Comparison of ENCODE assay signal across 27 cellular contexts in the genomic region with DNA sequence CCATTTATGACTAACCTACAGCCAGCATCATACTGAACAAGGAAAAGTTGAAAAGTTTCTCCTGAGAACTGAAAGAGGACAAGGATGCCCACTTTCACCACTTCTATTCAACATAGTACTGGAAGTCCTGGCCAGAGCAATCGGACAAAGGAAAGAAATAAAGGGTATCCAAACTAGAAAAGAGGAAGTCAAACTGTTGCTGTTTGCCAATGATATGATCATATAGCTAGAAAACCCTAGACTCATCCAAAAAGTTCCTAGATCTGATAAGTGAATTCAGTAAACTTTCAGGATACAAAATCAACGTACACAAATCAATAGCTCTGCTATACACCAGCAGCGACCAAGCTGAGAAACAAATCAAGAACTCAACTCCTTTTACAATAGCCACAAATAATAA.
"Had no signal": no experiment of that assay in that cellular context is flagged by ENCODE, and none has a peak within 500 bp of the region (broad histone marks: within the 10 kb centered on the region; RNA-seq: fewer than 3 reads in every experiment).

No MANE protein-coding gene starts in this region.

- ATAC-seq: left colon; left lung; mucosa of descending colon; naive thymus-derived CD4-positive, alpha-beta T cell; natural killer cell treated with Interleukin-12 subunit alpha and Interleukin-12 subunit beta and Interleukin-15 and Interleukin-18, amount 100 ng/mL, for 72 hours; right lobe of liver; stimulated activated memory B cell treated with anti-CD40 and anti-IgM and Interleukin-4, amounts not matched to agents 10 μg/mL and 1 μg/mL and 100 μg/mL, for 72 hours; stimulated activated naive CD8-positive, alpha-beta T cell treated with anti-CD3 and anti-CD28 coated beads, Interleukin-15, amount 100 ng/mL, for 72 hours had no signal

- DNase-seq: immature natural killer cell; kidney; left colon; left lung; midbrain; mucosa of descending colon; naive thymus-derived CD4-positive, alpha-beta T cell; ovary; right lobe of liver; stimulated activated CD4-positive, alpha-beta T cell treated with anti-CD3 and anti-CD28 coated beads, Interleukin-1b, Interleukin-23, amount 100 ng/mL, for 48 hours; stimulated activated CD4-positive, alpha-beta T cell treated with anti-CD3 and anti-CD28 coated beads, Interleukin-2, amount 100 ng/mL, for 48 hours; stimulated activated CD4-positive, alpha-beta T cell treated with anti-CD3 and anti-CD28 coated beads, Interleukin-4, amount 100 ng/mL, for 4 hours; stimulated activated CD8-positive, alpha-beta memory T cell treated with anti-CD3 and anti-CD28 coated beads, Interleukin-4, amount 100 ng/mL, for 48 hours; stimulated activated naive CD4-positive, alpha-beta T cell treated with Interleukin-2 at 50 U/mL for 16 hours; stimulated activated naive CD8-positive, alpha-beta T cell treated with anti-CD3 and anti-CD28 coated beads, Interleukin-15, amount 100 ng/mL, for 72 hours; substantia nigra; uterus had no signal

- H3K27ac ChIP-seq: left lung, ovary, right atrium auricular region, right lobe of liver, tibial nerve, uterus had no signal

- H3K27me3 Mint-ChIP-seq: memory B cell; naive thymus-derived CD4-positive, alpha-beta T cell; natural killer cell treated with Interleukin-12 subunit alpha and Interleukin-12 subunit beta and Interleukin-15 and Interleukin-18, amount 100 ng/mL, for 72 hours; progenitor cell of endocrine pancreas; stimulated activated memory B cell treated with anti-CD40 and anti-IgM and Interleukin-4, amounts not matched to agents 10 μg/mL and 1 μg/mL and 100 μg/mL, for 72 hours; stimulated activated naive CD8-positive, alpha-beta T cell treated with anti-CD3 and anti-CD28 coated beads, Interleukin-15, amount 100 ng/mL, for 72 hours; type B pancreatic cell had no signal

- H3K9me3 ChIP-seq: left lung, mucosa of descending colon, right lobe of liver had no signal

- H3K4me3 ChIP-seq: left lung, lung, mucosa of descending colon, ovary, right atrium auricular region, right lobe of liver, smooth muscle cell, tibial nerve, uterus had no signal

- H3K27ac Mint-ChIP-seq: immature natural killer cell; memory B cell; natural killer cell treated with Interleukin-12 subunit alpha and Interleukin-12 subunit beta and Interleukin-15 and Interleukin-18, amount 100 ng/mL, for 72 hours; progenitor cell of endocrine pancreas; stimulated activated memory B cell treated with anti-CD40 and anti-IgM and Interleukin-4, amounts not matched to agents 10 μg/mL and 1 μg/mL and 100 μg/mL, for 72 hours; type B pancreatic cell had no signal

- H3K4me1 ChIP-seq: left lung, right atrium auricular region, right lobe of liver, tibial nerve, uterus had no signal

- H3K27me3 ChIP-seq: left lung, ovary, right atrium auricular region, right lobe of liver, tibial nerve, uterus had no signal

- FAIRE-seq: islet of Langerhans, kidney had no signal

- H3K4me3 Mint-ChIP-seq: immature natural killer cell; memory B cell; naive thymus-derived CD4-positive, alpha-beta T cell; natural killer cell treated with Interleukin-12 subunit alpha and Interleukin-12 subunit beta and Interleukin-15 and Interleukin-18, amount 100 ng/mL, for 72 hours; stimulated activated memory B cell treated with anti-CD40 and anti-IgM and Interleukin-4, amounts not matched to agents 10 μg/mL and 1 μg/mL and 100 μg/mL, for 72 hours; stimulated activated naive CD8-positive, alpha-beta T cell treated with anti-CD3 and anti-CD28 coated beads, Interleukin-15, amount 100 ng/mL, for 72 hours; type B pancreatic cell had no signal

- H3K36me3 ChIP-seq: ovary, uterus had no signal
